Comparison of ENCODE assay signal across 14 cellular contexts in genomic region chr17:40312893-40313659, GRCh38. TPM values are rescaled to one million over a fixed set of nuclear protein-coding genes. Genes with fewer than 3 reads are reported as not detected.
DNase-seq lines count a peak whose midpoint lies in the region; ATAC-seq, FAIRE-seq and TF ChIP-seq lines count a peak whose summit lies in the region.
"Had no signal": no experiment of that assay in that cellular context is flagged by ENCODE, and none has a peak within 500 bp of the region (broad histone marks: within the 10 kb centered on the region; RNA-seq: fewer than 3 reads in every experiment).

No MANE protein-coding gene starts in this region.

- no peaks in the 10 kb centered on the region for H3K27me3 Mint-ChIP-seq in effector memory CD8-positive, alpha-beta T cell

- H3K36me3 Mint-ChIP-seq in effector memory CD8-positive, alpha-beta T cell (ENCODE audit: insufficient read depth): peaks cover 20% of the 10 kb centered on the region

- H3K4me3 Mint-ChIP-seq in effector memory CD8-positive, alpha-beta T cell: no peak overlapping the region

- no peaks in the 10 kb centered on the region for H3K27me3 ChIP-seq in BLaER1
- H3K27me3 ChIP-seq in Karpas-422 (ENCODE audit: low read length): no peaks in the 10 kb centered on the region
- H3K27me3 ChIP-seq in pancreas: no peaks in the 10 kb centered on the region
- H3K27me3 ChIP-seq: testis had no signal

- no peak for FAIRE-seq in pancreas (lab: Jason Lieb, UNC)
- FAIRE-seq: D721Med had no signal

- H3K4me1 Mint-ChIP-seq in effector memory CD8-positive, alpha-beta T cell (ENCODE audit: low read depth in 2 of 2): peaks cover 53 to 76% of the 10 kb centered on the region in 2 donors

- H3K79me2 ChIP-seq in Karpas-422 (ENCODE audit: low read length): no peaks in the 10 kb centered on the region

- peaks cover 98% of the 10 kb centered on the region for H3K4me1 ChIP-seq in BLaER1
- H3K4me1 ChIP-seq in Karpas-422 (ENCODE audit: low read length): peaks cover 83% of the 10 kb centered on the region
- peaks cover 14 to 81% (median 24%) of the 10 kb centered on the region in 3 donors for H3K4me1 ChIP-seq in pancreas

- H3K27ac Mint-ChIP-seq in effector memory CD8-positive, alpha-beta T cell: no peak overlapping the region

- no peak overlapping the region for H2AFZ ChIP-seq in Karpas-422 (ENCODE audit: low read length)

- no peaks in the 10 kb centered on the region; the same call in 1 of the 2 replicates for H4K20me1 ChIP-seq in BLaER1
- H4K20me1 ChIP-seq in Karpas-422 (ENCODE audit: insufficient read depth, low read depth, low read length): no peaks in the 10 kb centered on the region

- H3K9me3 ChIP-seq in BLaER1 (no peaks in the 10 kb centered on the region), Karpas-422 (ENCODE audit: low read length) (no peaks in the 10 kb centered on the region), pancreas (no peaks in the 10 kb centered on the region)
- H3K9me3 ChIP-seq: testis had no signal

- H3K4me2 ChIP-seq in BLaER1: peak overlapping the region; percentile 95
- H3K4me2 ChIP-seq in Karpas-422 (ENCODE audit: low read depth, low read length, poor library complexity, severe bottlenecking): peak overlapping the region; percentile 20

- peak overlapping the region; percentile 44; the same call in 1 of the 2 replicates for H3K4me3 ChIP-seq in BLaER1
- H3K4me3 ChIP-seq in Karpas-422 (ENCODE audit: low read length): no peak overlapping the region
- no peak overlapping the region for H3K4me3 ChIP-seq in pancreas
- H3K4me3 ChIP-seq: testis had no signal

- 59 to 65% methylated on average over 4 of the region's 4 CpGs for WGBS in pancreas, 2 donors

- intact Hi-C loops in pancreas (cut with DNase I): loop anchor here in 1 of 3 donors (5.0 kb wide), 1 partner anchor 34 kb away; no protein-coding TSS in a partner anchor

- no peaks in the 10 kb centered on the region for H3K9me2 ChIP-seq in Karpas-422 (replicated peaks; ENCODE audit: insufficient read depth, low read length)

- ATAC-seq in pancreas (no peak), HG02642 (IDR thresholded peaks at IDR 0.05; ENCODE audit: poor library complexity, unreplicated experiment) (no peak), HG02763 (IDR thresholded peaks at IDR 0.05; ENCODE audit: unreplicated experiment) (no peak)
- ATAC-seq in effector memory CD8-positive, alpha-beta T cell (replicated peaks): no peak

- H3K9ac ChIP-seq in BLaER1 (peak overlapping the region; percentile 58), Karpas-422 (ENCODE audit: low read length) (peak overlapping the region; percentile 57; the same call in 1 of the 2 replicates)

- DNase-seq in Karpas-422 (no peak), epidermal melanocyte (ENCODE audit: insufficient read length, low spot score) (peak; percentile 13), pancreas (peak in 2 of 6 donors; percentile 35 to 39), NCI-H1694 treated with DMSO at 0.1 percent for 48 hours (lab: John Stamatoyannopoulos, UW) (no peak)
- no peak for DNase-seq in effector memory CD8-positive, alpha-beta T cell
- DNase-seq: activated CD4-positive, alpha-beta T cell treated with anti-CD3 and anti-CD28 coated beads for 4 hours; NCI-H1048; stimulated activated CD4-positive, alpha-beta T cell treated with anti-CD3 and anti-CD28 coated beads, Interleukin-1b, Interleukin-23, amount 100 ng/mL, for 48 hours; testis had no signal

- TF ChIP-seq CTCF in pancreas (IDR thresholded peaks at IDR 0.05): no peak

- no peaks in the 10 kb centered on the region for H3K9me3 Mint-ChIP-seq in effector memory CD8-positive, alpha-beta T cell

- H3K27ac ChIP-seq in BLaER1 (peak overlapping the region; percentile 75), Karpas-422 (ENCODE audit: low read length) (peak overlapping the region; percentile 49; the same call in 1 of the 2 replicates), pancreas (peak overlapping the region; percentile 17 to 80 (median 38))
- H3K27ac ChIP-seq: testis had no signal

- no peaks in the 10 kb centered on the region for H3K36me3 ChIP-seq in BLaER1
- no peaks in the 10 kb centered on the region for H3K36me3 ChIP-seq in Karpas-422 (ENCODE audit: insufficient read depth, low read length)
- no peaks in the 10 kb centered on the region for H3K36me3 ChIP-seq in pancreas

RNA-seq across cellular contexts. Expression of gene RARA, which starts 4.1 kb away (rescaled TPM):
- 21.8 and 22.3 TPM in 2 replicates for total RNA-seq in Karpas-422 (2014; rRNA removed; shearing (Covaris generic); ENCODE audit: low replicate concordance)
- total RNA-seq in pancreas: 10 to 100 TPM in 3 of 6 donors, 1 to 10 TPM in 3; 6.8 to 19.7 (median 10.1) TPM
- polyA plus RNA-seq in pancreas: 10 to 100 TPM; 14.7 to 15.0 TPM

RNA-seq across cellular contexts. Expression of gene CDC6, which starts 25.4 kb away (rescaled TPM):
- total RNA-seq in Karpas-422 (2014; rRNA removed; shearing (Covaris generic); ENCODE audit: low replicate concordance): 14.6 and 16.4 TPM in 2 replicates
- 1 to 10 TPM in 5 of 6 donors, under 1 TPM in 1; 0.71 to 3.3 (median 2.0) TPM for total RNA-seq in pancreas
- polyA plus RNA-seq in pancreas: 1 to 10 TPM in 1 of 2 donors, under 1 TPM in 1; 0.75 to 1.1 TPM

RNA-seq across cellular contexts. Expression of gene GJD3, which starts 51.5 kb away (rescaled TPM):
- total RNA-seq in Karpas-422 (2014; rRNA removed; shearing (Covaris generic); ENCODE audit: low replicate concordance): not detected in 2 replicates
- total RNA-seq in pancreas: under 1 TPM in 5 of 6 donors, not detected in 1; 0.19 to 0.67 (median 0.40) TPM
- under 1 TPM in 1 of 2 donors, not detected in 1; 0.09 TPM for polyA plus RNA-seq in pancreas
- total RNA-seq: lower leg skin had no signal
